ENCODE assay signal across 8 cellular contexts in the genomic region with DNA sequence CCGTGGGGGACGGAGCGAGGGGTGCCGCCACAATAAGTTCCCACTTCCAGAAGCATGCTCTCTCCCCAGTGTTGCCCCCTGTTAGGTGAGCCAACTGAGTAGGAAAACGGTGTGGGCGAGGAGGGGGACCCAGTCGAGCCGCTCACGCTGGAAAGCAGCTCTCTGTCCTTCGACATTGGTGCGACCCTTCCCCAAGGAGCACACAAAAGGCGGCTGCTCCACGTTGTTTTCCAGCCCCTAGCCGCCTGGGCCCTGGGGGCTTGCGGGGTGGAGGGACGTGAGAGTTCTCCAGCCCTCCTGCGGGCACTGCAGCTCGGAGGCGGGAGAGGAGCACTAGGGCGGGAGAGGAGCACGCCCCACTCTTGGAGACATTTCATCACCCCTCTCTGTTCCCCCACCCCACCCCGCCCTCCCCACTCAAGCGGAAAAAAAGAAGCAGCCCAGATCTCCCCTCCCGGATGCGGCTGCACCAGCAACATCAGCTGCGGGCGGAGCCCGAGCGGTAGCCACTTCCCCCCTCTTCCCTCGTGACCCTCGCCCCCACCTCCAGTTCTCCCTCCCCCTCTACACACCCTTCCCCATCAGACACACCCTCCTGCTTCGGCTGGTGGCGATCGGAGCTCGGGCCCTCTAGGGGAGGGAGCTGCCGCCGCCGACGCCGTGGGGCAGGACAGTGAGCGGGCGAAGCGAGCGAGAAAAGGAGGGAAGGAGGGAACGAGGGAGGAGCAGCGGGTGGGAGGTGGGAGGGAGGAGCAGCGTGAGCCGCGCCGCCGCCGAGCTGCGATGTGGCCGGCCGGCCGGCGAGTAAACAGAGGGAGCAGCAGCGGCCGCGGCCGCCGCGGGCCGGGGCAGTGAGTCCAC. TPM values are rescaled to one million over a fixed set of nuclear protein-coding genes. Genes with fewer than 3 reads are reported as not detected.
DNase-seq lines count a peak whose midpoint lies in the region; ATAC-seq and TF ChIP-seq lines count a peak whose summit lies in the region.

TSS of gene DOCK11 (plus strand) at position 755 of the 861 bp plus-strand sequence. CDS start 157 bp downstream, outside the sequence.

- BruUV-seq in PC-9 (replicated peaks; lab: Mats Ljungman, UMichigan) = no TSS peak

- no peak for TF ChIP-seq CTCF in CD8-positive, alpha-beta T cell (IDR thresholded peaks at IDR 0.05)
- no peak for TF ChIP-seq CTCF in PC-9 (conservative IDR thresholded peaks at IDR 0.05)

- peak; percentile 69 for ATAC-seq in CD8-positive, alpha-beta T cell
- ATAC-seq in GM19452 (IDR thresholded peaks at IDR 0.05; ENCODE audit: unreplicated experiment) (peak; percentile 75), esophagus mucosa (peak; percentile 78)

- H3K27me3 ChIP-seq in CD8-positive, alpha-beta T cell (ENCODE audit: insufficient read depth, low read length) = no peaks in the 10 kb centered on the region
- H3K27me3 ChIP-seq in PC-9 (ENCODE audit: insufficient read depth, low read depth) (no peaks in the 10 kb centered on the region), muscle layer of colon (ENCODE audit: control insufficient read depth in 1 of 2, insufficient read depth in 2 of 2, low read length in 2 of 2) (peaks cover 0 to 12% of the 10 kb centered on the region in 2 donors)

- peak within 1 kb of the TSS; percentile 82 for H3K27ac ChIP-seq in CD8-positive, alpha-beta T cell (ENCODE audit: low read depth, low read length)
- H3K27ac ChIP-seq in PC-9 = no peak within 1 kb of the TSS
- peak within 1 kb of the TSS; percentile 56 for H3K27ac ChIP-seq in muscle layer of colon (ENCODE audit: low read depth, low read length)

- CTCF ChIA-PET in CD8-positive, alpha-beta T cell (lab: Charles Lee) = interaction anchor here (1.0 to 4.8 kb wide), 5 partner anchors 9 to 106 kb away, joined by 3 to 28 read pairs (median 6); no protein-coding TSS in a partner anchor
- CTCF ChIA-PET in PC-9 (lab: Charles Lee) = interaction anchor here (0.6 kb wide), 4 partner anchors 34 to 1399 kb away, joined by 3 to 10 read pairs (median 4); no protein-coding TSS in a partner anchor

- peak within 1 kb of the TSS; percentile 98 for H3K4me3 Mint-ChIP-seq in CD8-positive, alpha-beta T cell

- peak within 1 kb of the TSS; percentile 68 for H3K9ac ChIP-seq in muscle layer of colon (ENCODE audit: low read length)

- H3K9me2 ChIP-seq in PC-9 (ENCODE audit: insufficient read depth) = no peaks in the 10 kb centered on the region

- peaks cover 31% of the 10 kb centered on the region for H3K4me1 ChIP-seq in CD8-positive, alpha-beta T cell (ENCODE audit: insufficient read depth, low read length)
- peaks cover 14% of the 10 kb centered on the region for H3K4me1 ChIP-seq in PC-9 (replicated peaks; ENCODE audit: insufficient read depth)
- peaks cover 4% of the 10 kb centered on the region for H3K4me1 ChIP-seq in muscle layer of colon (ENCODE audit: insufficient read depth, low read length)

- H3K36me3 ChIP-seq in CD8-positive, alpha-beta T cell (ENCODE audit: insufficient read depth, low read length) = peaks cover 3% of the 10 kb centered on the region
- no peaks in the 10 kb centered on the region for H3K36me3 ChIP-seq in PC-9 (ENCODE audit: low read depth)
- H3K36me3 ChIP-seq in muscle layer of colon (ENCODE audit: insufficient read depth, low read length) = no peaks in the 10 kb centered on the region

- H4K20me1 ChIP-seq in PC-9 (ENCODE audit: insufficient read depth) = no peaks in the 10 kb centered on the region

- H3K36me3 Mint-ChIP-seq in CD8-positive, alpha-beta T cell = peaks cover 16% of the 10 kb centered on the region

- no peaks in the 10 kb centered on the region for H3K79me2 ChIP-seq in PC-9 (ENCODE audit: low read depth)

- POLR2A ChIA-PET in CD8-positive, alpha-beta T cell (lab: Charles Lee) = interaction anchor here (0.8 to 3.6 kb wide), 6 partner anchors 33 to 59 kb away, joined by 3 to 40 read pairs (median 3); no protein-coding TSS in a partner anchor
- POLR2A ChIA-PET in PC-9 (lab: Charles Lee; ENCODE audit: unreplicated experiment) = interaction anchor here (0.6 kb wide), 1 partner anchor 19 kb away, joined by 11 read pairs; no protein-coding TSS in a partner anchor

- 0 out of 2 replicates have a peak, but pooled peaks cover 7% of the 10 kb centered on the region for H3F3A ChIP-seq in PC-9 (ENCODE audit: insufficient read depth, low read depth)

- H3K27me3 Mint-ChIP-seq in CD8-positive, alpha-beta T cell (ENCODE audit: low read depth) = no peaks in the 10 kb centered on the region

- H3K4me3 ChIP-seq in CD8-positive, alpha-beta T cell (ENCODE audit: low read depth, low read length) = peak within 1 kb of the TSS; percentile 71
- H3K4me3 ChIP-seq in PC-9 (peak within 1 kb of the TSS; percentile 76), muscle layer of colon (ENCODE audit: low read depth in 1 of 2, low read length in 2 of 2) (peak within 1 kb of the TSS; percentile 74 to 77)

- peak within 1 kb of the TSS; percentile 96 for H2AFZ ChIP-seq in PC-9

- peaks cover 26% of the 10 kb centered on the region for H3K4me1 Mint-ChIP-seq in CD8-positive, alpha-beta T cell (ENCODE audit: low read depth)

- peak within 1 kb of the TSS; percentile 90 for H3K4me2 ChIP-seq in PC-9

- no peaks in the 10 kb centered on the region for H3K9me3 ChIP-seq in CD8-positive, alpha-beta T cell (ENCODE audit: low read length)
- H3K9me3 ChIP-seq in PC-9 (ENCODE audit: insufficient read depth, low read depth) (no peaks in the 10 kb centered on the region), muscle layer of colon (ENCODE audit: low read length) (no peaks in the 10 kb centered on the region)

- H3K27ac Mint-ChIP-seq in CD8-positive, alpha-beta T cell = peak within 1 kb of the TSS; percentile 99

- intact Hi-C loops in CD8-positive, alpha-beta T cell (cut with DNase I, micrococcal nuclease) = no loop called here
- intact Hi-C loops in PC-9 (cut with micrococcal nuclease; ENCODE audit: unreplicated experiment) = loop anchor here (5.0 kb wide), 1 partner anchor 42 kb away; no protein-coding TSS in a partner anchor

- peak; percentile 48 to 89 (median 76) for DNase-seq in CD8-positive, alpha-beta T cell
- peak; percentile 76 for DNase-seq in HK-2 (ENCODE audit: unreplicated experiment)
- peak; percentile 52 to 80 for DNase-seq in PC-9
- peak; percentile 72 for DNase-seq in activated T-cell treated with anti-CD3 and anti-CD28 coated beads for 48 hours (ENCODE audit: low read depth)
- peak; percentile 79 for DNase-seq in stimulated activated CD8-positive, alpha-beta memory T cell treated with anti-CD3 and anti-CD28 coated beads, Interleukin-4, amount 100 ng/mL, for 48 hours

- H3K9me3 Mint-ChIP-seq in CD8-positive, alpha-beta T cell = no peaks in the 10 kb centered on the region

RNA-seq across cellular contexts. Expression of gene DOCK11, which starts in this region (rescaled TPM):
- total RNA-seq in CD8-positive, alpha-beta T cell = 10 to 100 TPM; 52.8 to 57.9 TPM
- total RNA-seq in PC-9 (2021) (9.0 and 11.1 TPM in 2 replicates), esophagus mucosa (9.3 TPM)
